ENCODE assay signal across 26 cellular contexts in the genomic region with DNA sequence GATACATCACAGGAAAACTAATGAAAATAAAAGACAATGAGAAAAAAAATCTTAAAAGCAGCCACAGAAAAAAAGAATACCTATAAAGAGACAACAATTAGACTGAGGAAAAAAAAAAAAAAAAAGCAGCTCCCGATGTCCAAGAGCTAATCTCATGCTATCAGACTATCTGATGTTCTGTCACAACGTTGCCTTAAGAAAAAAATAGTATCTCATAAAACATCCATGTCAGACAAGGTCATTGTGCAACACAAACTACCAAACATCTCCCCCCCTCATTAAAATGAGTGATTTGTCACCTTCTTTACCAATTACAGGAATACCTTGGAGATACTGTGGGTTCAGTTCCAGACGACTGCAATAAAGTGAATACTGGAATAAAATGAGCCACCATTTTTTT.
"Had no signal": no experiment of that assay in that cellular context is flagged by ENCODE, and none has a peak within 500 bp of the region (broad histone marks: within the 10 kb centered on the region; RNA-seq: fewer than 3 reads in every experiment).

No MANE protein-coding gene starts in this region.

- DNase-seq: effector CD8-positive, alpha-beta T cell; endodermal cell; foreskin fibroblast; gastrocnemius medialis; heart left ventricle; kidney; mesenchymal stem cell; mucosa of descending colon; naive B cell; pancreas; retina; right lobe of liver; small intestine; stimulated activated CD4-positive, alpha-beta T cell treated with anti-CD3 and anti-CD28 coated beads, Interleukin-2, amount 100 ng/mL, for 48 hours; stimulated activated naive B cell treated with anti-CD40 and anti-IgM and Interleukin-4, amounts not matched to agents 10 μg/mL and 1 μg/mL and 100 μg/mL, for 72 hours; upper lobe of left lung had no signal

- H3K9me3 ChIP-seq: gastrocnemius medialis, mucosa of descending colon, neutrophil, pancreas, right lobe of liver, thoracic aorta, tibial nerve, upper lobe of left lung had no signal

- ATAC-seq: esophagus mucosa; gastrocnemius medialis; heart left ventricle; left lobe of liver; mucosa of descending colon; natural killer cell treated with Interleukin-12 subunit alpha and Interleukin-12 subunit beta and Interleukin-15 and Interleukin-18, amount 100 ng/mL, for 72 hours; pancreas; right lobe of liver; stimulated activated naive B cell treated with anti-CD40 and anti-IgM and Interleukin-4, amounts not matched to agents 10 μg/mL and 1 μg/mL and 100 μg/mL, for 72 hours had no signal

- H3K27me3 Mint-ChIP-seq: dendritic cell treated with granulocyte-macrophage colony-stimulating factor and Interleukin-4, amounts not matched to agents 40 ng/mL and 50 ng/mL, for 4 days; naive B cell; natural killer cell treated with Interleukin-12 subunit alpha and Interleukin-12 subunit beta and Interleukin-15 and Interleukin-18, amount 100 ng/mL, for 72 hours; stimulated activated naive B cell treated with anti-CD40 and anti-IgM and Interleukin-4, amounts not matched to agents 10 μg/mL and 1 μg/mL and 100 μg/mL, for 72 hours; stimulated activated naive CD8-positive, alpha-beta T cell treated with anti-CD3 and anti-CD28 coated beads, Interleukin-15, Interleukin-2, amounts not matched to agents 100 ng/mL and 50 ng/mL, for 24 hours had no signal

- H3K9me3 Mint-ChIP-seq: dendritic cell treated with granulocyte-macrophage colony-stimulating factor and Interleukin-4, amounts not matched to agents 40 ng/mL and 50 ng/mL, for 4 days; endodermal cell; natural killer cell treated with Interleukin-12 subunit alpha and Interleukin-12 subunit beta and Interleukin-15 and Interleukin-18, amount 100 ng/mL, for 72 hours had no signal

- H3K4me1 Mint-ChIP-seq: mesothelial cell of epicardium had no signal

- H3K27ac Mint-ChIP-seq: dendritic cell treated with granulocyte-macrophage colony-stimulating factor and Interleukin-4, amounts not matched to agents 40 ng/mL and 50 ng/mL, for 4 days; endodermal cell; mesothelial cell of epicardium; natural killer cell treated with Interleukin-12 subunit alpha and Interleukin-12 subunit beta and Interleukin-15 and Interleukin-18, amount 100 ng/mL, for 72 hours; stimulated activated naive B cell treated with anti-CD40 and anti-IgM and Interleukin-4, amounts not matched to agents 10 μg/mL and 1 μg/mL and 100 μg/mL, for 72 hours; stimulated activated naive CD8-positive, alpha-beta T cell treated with anti-CD3 and anti-CD28 coated beads, Interleukin-15, Interleukin-2, amounts not matched to agents 100 ng/mL and 50 ng/mL, for 24 hours had no signal

- H3K4me3 Mint-ChIP-seq: dendritic cell treated with granulocyte-macrophage colony-stimulating factor and Interleukin-4, amounts not matched to agents 40 ng/mL and 50 ng/mL, for 4 days; endodermal cell; mesothelial cell of epicardium; natural killer cell treated with Interleukin-12 subunit alpha and Interleukin-12 subunit beta and Interleukin-15 and Interleukin-18, amount 100 ng/mL, for 72 hours; neural crest cell; stimulated activated naive B cell treated with anti-CD40 and anti-IgM and Interleukin-4, amounts not matched to agents 10 μg/mL and 1 μg/mL and 100 μg/mL, for 72 hours; stimulated activated naive CD8-positive, alpha-beta T cell treated with anti-CD3 and anti-CD28 coated beads, Interleukin-15, Interleukin-2, amounts not matched to agents 100 ng/mL and 50 ng/mL, for 24 hours had no signal
